In genomic region chr4:176653406-176654220, GRCh38 we compare ENCODE assay signal across 16 cellular contexts.
"Had no signal": no experiment of that assay in that cellular context is flagged by ENCODE, and none has a peak within 500 bp of the region (broad histone marks: within the 10 kb centered on the region; RNA-seq: fewer than 3 reads in every experiment).

No MANE protein-coding gene starts in this region.

- FAIRE-seq: colon, islet of Langerhans had no signal

- H3K36me3 ChIP-seq: ascending aorta, esophagus muscularis mucosa, neural progenitor cell, right lobe of liver, spleen, stomach, upper lobe of right lung had no signal

- H2AFZ ChIP-seq: neural progenitor cell had no signal

- H3K27me3 ChIP-seq: ascending aorta, esophagus muscularis mucosa, neural progenitor cell, right lobe of liver, spleen, stomach, testis, upper lobe of right lung had no signal

- H3K27ac ChIP-seq: ascending aorta, esophagus muscularis mucosa, neural progenitor cell, psoas muscle, right lobe of liver, spleen, stomach, testis, upper lobe of right lung had no signal

- H3K9me3 ChIP-seq: ascending aorta, esophagus muscularis mucosa, psoas muscle, right lobe of liver, spleen, stomach, testis, upper lobe of right lung had no signal

- H3K4me2 ChIP-seq: neural progenitor cell had no signal

- H3K4me3 ChIP-seq: ascending aorta, esophagus muscularis mucosa, lung, neural progenitor cell, psoas muscle, right lobe of liver, spleen, stomach, testis, upper lobe of right lung had no signal

- H3K9ac ChIP-seq: neural progenitor cell had no signal

- H3K4me1 ChIP-seq: ascending aorta, esophagus muscularis mucosa, neural progenitor cell, psoas muscle, right lobe of liver, upper lobe of right lung had no signal

- DNase-seq: activated CD4-positive, alpha-beta T cell treated with anti-CD3 and anti-CD28 coated beads, Interleukin-2, amount 50 U/mL, for 1 hour; activated naive CD4-positive, alpha-beta T cell treated with Interleukin-2 at 50 U/mL for 16 hours; naive B cell; psoas muscle; right lobe of liver; spleen; stimulated activated CD4-positive, alpha-beta T cell treated with anti-CD3 and anti-CD28 coated beads, Interleukin-1b, Interleukin-23, amount 100 ng/mL, for 48 hours; stomach; testis; upper lobe of right lung had no signal
